In the genomic region with DNA sequence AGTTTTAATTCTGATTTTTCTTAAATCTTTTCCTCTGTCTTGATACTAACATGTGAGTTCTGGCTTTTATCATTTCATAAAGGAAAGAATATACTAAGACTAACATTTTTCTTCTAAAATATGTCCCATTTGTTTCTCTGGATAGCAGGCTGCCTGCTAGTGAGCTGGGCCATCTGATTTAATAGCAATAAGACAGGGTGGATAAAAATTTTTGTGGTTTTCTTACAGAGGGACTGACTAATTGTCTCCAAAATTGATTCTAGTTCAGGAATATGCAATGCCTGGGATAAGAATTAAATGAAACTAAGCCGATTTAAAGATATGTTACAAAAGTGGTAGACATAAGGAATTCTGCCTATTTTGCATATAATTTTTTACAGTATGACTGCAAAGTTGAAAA, we compare ENCODE assay signal across 32 cellular contexts.
DNase-seq lines count a peak whose midpoint lies in the region; ATAC-seq and TF ChIP-seq lines count a peak whose summit lies in the region.
"Had no signal": no experiment of that assay in that cellular context is flagged by ENCODE, and none has a peak within 500 bp of the region (broad histone marks: within the 10 kb centered on the region; RNA-seq: fewer than 3 reads in every experiment).

No MANE protein-coding gene starts in this region.

- in situ Hi-C loops in G401 (cut with HindIII; ENCODE audit: low sequenced_read_pairs), result no loop called here

- H3K9me3 ChIP-seq in SJSA1 (replicated peaks) (no peaks in the 10 kb centered on the region), skeletal muscle satellite cell (replicated peaks; ENCODE audit: low read length) (no peaks in the 10 kb centered on the region)
- H3K9me3 ChIP-seq: BLaER1 treated with 17β-estradiol and CSF1 and Interleukin-3, amounts not matched to agents 10 nM and 100 nM; ovary; suprapubic skin; upper lobe of right lung had no signal

- no peak for TF ChIP-seq CTCF in fibroblast of mammary gland (conservative IDR thresholded peaks at IDR 0.05; ENCODE audit: control insufficient read depth, insufficient read depth, low read depth, low read length)

- intact Hi-C loops in left cardiac atrium (cut with DNase I), result no loop called here

- peak overlapping the region; percentile 64 for H3K27ac ChIP-seq in SJSA1
- H3K27ac ChIP-seq: BLaER1 treated with 17β-estradiol and CSF1 and Interleukin-3, amounts not matched to agents 10 nM and 100 nM; ovary; skin epidermis; suprapubic skin; upper lobe of right lung; VCaP had no signal

- H3K36me3 ChIP-seq in SJSA1, result no peaks in the 10 kb centered on the region
- H3K36me3 ChIP-seq in skeletal muscle satellite cell (ENCODE audit: insufficient read depth, low read length), result no peaks in the 10 kb centered on the region
- H3K36me3 ChIP-seq: BLaER1 treated with 17β-estradiol and CSF1 and Interleukin-3, amounts not matched to agents 10 nM and 100 nM; ovary; suprapubic skin; upper lobe of right lung had no signal

- peak overlapping the region; percentile 47 for H3K4me2 ChIP-seq in skeletal muscle satellite cell (ENCODE audit: low read length)
- H3K4me2 ChIP-seq: BLaER1 treated with 17β-estradiol and CSF1 and Interleukin-3, amounts not matched to agents 10 nM and 100 nM had no signal

- ATAC-seq in HG03571 (IDR thresholded peaks at IDR 0.05; ENCODE audit: unreplicated experiment), result no peak
- ATAC-seq in left cardiac atrium, result no peak
- ATAC-seq: activated CD4-positive, alpha-beta T cell treated with anti-CD3 and anti-CD28 coated beads for 36 hours; activated CD8-positive, alpha-beta T cell treated with anti-CD3 and anti-CD28 coated beads for 36 hours; HepG2; upper lobe of right lung had no signal

- H3K27me3 ChIP-seq in SJSA1 (replicated peaks) (no peaks in the 10 kb centered on the region), skeletal muscle satellite cell (ENCODE audit: control insufficient read depth, insufficient read depth, low read length) (no peaks in the 10 kb centered on the region)
- H3K27me3 ChIP-seq: BLaER1 treated with 17β-estradiol and CSF1 and Interleukin-3, amounts not matched to agents 10 nM and 100 nM; ovary; suprapubic skin; upper lobe of right lung had no signal

- DNase-seq in AG20443 (ENCODE audit: low spot score), result peak; percentile 64
- no peak for DNase-seq in SJSA1 (ENCODE audit: low read depth in 1 of 2, low spot score in 2 of 2)
- DNase-seq in fibroblast of mammary gland (ENCODE audit: low read depth), result peak; percentile 34
- DNase-seq in left cardiac atrium, result no peak
- DNase-seq in G401 (ENCODE audit: low spot score), result no peak
- DNase-seq: activated CD4-positive, alpha-beta T cell treated with anti-CD3 and anti-CD28 coated beads for 36 hours; activated CD8-positive, alpha-beta memory T cell treated with anti-CD3 and anti-CD28 coated beads, Interleukin-2, amount 50 U/mL, for 48 hours; activated CD8-positive, alpha-beta T cell treated with anti-CD3 and anti-CD28 coated beads for 36 hours; activated naive CD4-positive, alpha-beta T cell treated with anti-CD3 and anti-CD28 coated beads for 36 hours; GDM1; H7; hypothalamus; Kasumi-1; MV-4-11; NCI-H1436 treated with DMSO at 0.1 percent for 48 hours; NCI-H2081 treated with DMSO at 0.1 percent for 48 hours; NCI-H2227 treated with DMSO at 0.1 percent for 48 hours; NCI-H69; ovary; Right ventricle myocardium superior; stimulated activated naive CD4-positive, alpha-beta T cell; SW 1271; T-helper 9 cell; upper lobe of right lung had no signal

- peaks cover 35% of the 10 kb centered on the region for H3K4me1 ChIP-seq in SJSA1 (replicated peaks)
- H3K4me1 ChIP-seq in skeletal muscle satellite cell (ENCODE audit: control insufficient read depth, insufficient read depth, low read length), result peaks cover 19% of the 10 kb centered on the region
- H3K4me1 ChIP-seq: BLaER1 treated with 17β-estradiol and CSF1 and Interleukin-3, amounts not matched to agents 10 nM and 100 nM; suprapubic skin; upper lobe of right lung had no signal

- H3K9ac ChIP-seq in skeletal muscle satellite cell (ENCODE audit: low read depth, low read length), result peak overlapping the region; percentile 18
- H3K9ac ChIP-seq: BLaER1 treated with 17β-estradiol and CSF1 and Interleukin-3, amounts not matched to agents 10 nM and 100 nM had no signal

- H3K4me3 ChIP-seq in SJSA1, result peak overlapping the region; percentile 2; the same call in 1 of the 2 replicates
- no peak overlapping the region for H3K4me3 ChIP-seq in fibroblast of mammary gland (ENCODE audit: control insufficient read depth, low read depth, low read length)
- H3K4me3 ChIP-seq in skeletal muscle satellite cell (ENCODE audit: low read length), result peak overlapping the region; percentile 8
- H3K4me3 ChIP-seq: BLaER1 treated with 17β-estradiol and CSF1 and Interleukin-3, amounts not matched to agents 10 nM and 100 nM; lung; ovary; skin epidermis; suprapubic skin; upper lobe of right lung had no signal

Comparison
In these comparisons a context has a peak if more than half of its experiments do, and no peak if none do; other contexts are left out.
1. DNase-seq: peak in AG20443 (single experiment) and fibroblast of mammary gland (single experiment); none in SJSA1 (0 of 2), left cardiac atrium (single experiment) and G401 (single experiment).